In genomic region chr2:42203792-42204191, GRCh38 we compare ENCODE assay signal across 18 cellular contexts. TPM values are rescaled to one million over a fixed set of nuclear protein-coding genes. Genes with fewer than 3 reads are reported as not detected.
DNase-seq lines count a peak whose midpoint lies in the region; ATAC-seq and TF ChIP-seq lines count a peak whose summit lies in the region.
"Had no signal": no experiment of that assay in that cellular context is flagged by ENCODE, and none has a peak within 500 bp of the region (broad histone marks: within the 10 kb centered on the region; RNA-seq: fewer than 3 reads in every experiment).

No MANE protein-coding gene starts in this region.

- ATAC-seq in CD4-positive, CD25-positive, alpha-beta regulatory T cell (ENCODE audit: low read depth in 2 of 2): no peak
- no peak for ATAC-seq in T-helper 17 cell
- no peak for ATAC-seq in GM18502 (IDR thresholded peaks at IDR 0.05; ENCODE audit: poor library complexity, unreplicated experiment)

- DNase-seq in CD4-positive, CD25-positive, alpha-beta regulatory T cell: no peak
- DNase-seq in CD4-positive, alpha-beta memory T cell: no peak
- DNase-seq in T-helper 17 cell (no peak), mesothelial cell of epicardium (ENCODE audit: low spot score in 2 of 2, unreplicated experiment in 2 of 2) (no peak), nucleus accumbens (lab: John Stamatoyannopoulos, UW) (no peak)
- DNase-seq: 8988T; ACHN; BE2C; C1 segment of cervical spinal cord; Caco-2; Calu3; CD4-positive, alpha-beta T cell; DMS79 treated with DMSO at 0.1 percent for 48 hours; GF-D8 had no signal

- H3K4me3 ChIP-seq in CD4-positive, CD25-positive, alpha-beta regulatory T cell (ENCODE audit: low read depth, low read length): no peak overlapping the region
- no peak overlapping the region for H3K4me3 ChIP-seq in CD4-positive, alpha-beta memory T cell (ENCODE audit: low read length in 2 of 2)
- H3K4me3 ChIP-seq in liver (ENCODE audit: low read depth in 1 of 3, low read length in 3 of 3): no peak overlapping the region
- H3K4me3 ChIP-seq: BLaER1 had no signal

- CTCF ChIA-PET in CD4-positive, alpha-beta memory T cell (lab: Charles Lee; ENCODE audit: partially characterized antibody): interaction anchor here (0.7 to 4.2 kb wide), 8 partner anchors 21 to 333 kb away, joined by 3 to 26 read pairs (median 4); no protein-coding TSS in a partner anchor

- TF ChIP-seq CTCF in liver (IDR thresholded peaks at IDR 0.05; ENCODE audit: low read depth, low read length, missing input control) (no peak), mesothelial cell of epicardium (IDR thresholded peaks at IDR 0.05; ENCODE audit: unreplicated experiment) (no peak)

- H3K27ac ChIP-seq in CD4-positive, CD25-positive, alpha-beta regulatory T cell (ENCODE audit: insufficient read depth, low read length, poor library complexity, severe bottlenecking): no peak overlapping the region
- no peak overlapping the region for H3K27ac ChIP-seq in CD4-positive, alpha-beta memory T cell (ENCODE audit: low read depth, low read length)
- H3K27ac ChIP-seq in liver (ENCODE audit: low read depth in 1 of 2, low read length in 2 of 2): no peak overlapping the region
- H3K27ac ChIP-seq: BLaER1 had no signal

- H3K36me3 Mint-ChIP-seq in CD4-positive, CD25-positive, alpha-beta regulatory T cell: peaks cover 12% of the 10 kb centered on the region
- H3K36me3 Mint-ChIP-seq in CD4-positive, alpha-beta memory T cell: peaks cover 10 to 15% of the 10 kb centered on the region in 2 donors
- H3K36me3 Mint-ChIP-seq in T-helper 17 cell (ENCODE audit: low read depth): peaks cover 6% of the 10 kb centered on the region
- no peaks in the 10 kb centered on the region for H3K36me3 Mint-ChIP-seq in mesothelial cell of epicardium

- WGBS in liver: 72% methylated on average over 4 of the region's 4 CpGs

- peak overlapping the region in 2 of 3 donors; percentile 2 to 91 for H3K27ac Mint-ChIP-seq in CD4-positive, CD25-positive, alpha-beta regulatory T cell
- H3K27ac Mint-ChIP-seq in CD4-positive, alpha-beta memory T cell: peak overlapping the region in 4 of 7 donors; percentile 44 to 83 (median 62)
- peak overlapping the region; percentile 80 for H3K27ac Mint-ChIP-seq in T-helper 17 cell
- no peak overlapping the region for H3K27ac Mint-ChIP-seq in mesothelial cell of epicardium
- H3K27ac Mint-ChIP-seq: CD14-positive monocyte had no signal

- intact Hi-C loops in CD4-positive, alpha-beta memory T cell (cut with micrococcal nuclease): no loop called here

- no peaks in the 10 kb centered on the region for H3K27me3 ChIP-seq in CD4-positive, CD25-positive, alpha-beta regulatory T cell (ENCODE audit: control insufficient read depth, insufficient read depth, low read length)
- no peaks in the 10 kb centered on the region for H3K27me3 ChIP-seq in CD4-positive, alpha-beta memory T cell (ENCODE audit: insufficient read depth, low read length)
- H3K27me3 ChIP-seq in liver (ENCODE audit: control insufficient read depth in 4 of 4, insufficient read depth in 4 of 4, low read length in 3 of 4): no peaks in the 10 kb centered on the region
- H3K27me3 ChIP-seq: BE2C, BLaER1 had no signal

- H3K9ac ChIP-seq in liver (ENCODE audit: low read depth in 1 of 2, low read length in 2 of 2): no peak overlapping the region
- H3K9ac ChIP-seq: BLaER1 had no signal

- no peaks in the 10 kb centered on the region for H3K27me3 Mint-ChIP-seq in CD4-positive, CD25-positive, alpha-beta regulatory T cell
- H3K27me3 Mint-ChIP-seq in CD4-positive, alpha-beta memory T cell: no peaks in the 10 kb centered on the region
- no peaks in the 10 kb centered on the region for H3K27me3 Mint-ChIP-seq in T-helper 17 cell
- H3K27me3 Mint-ChIP-seq in mesothelial cell of epicardium (ENCODE audit: low read depth): no peaks in the 10 kb centered on the region
- H3K27me3 Mint-ChIP-seq: CD4-positive, alpha-beta T cell had no signal

- H3K36me3 ChIP-seq in CD4-positive, CD25-positive, alpha-beta regulatory T cell (ENCODE audit: control insufficient read depth, insufficient read depth, low read length): peaks cover 3% of the 10 kb centered on the region
- no peaks in the 10 kb centered on the region for H3K36me3 ChIP-seq in CD4-positive, alpha-beta memory T cell (ENCODE audit: insufficient read depth, low read length)
- no peaks in the 10 kb centered on the region for H3K36me3 ChIP-seq in liver (ENCODE audit: control insufficient read depth in 4 of 4, insufficient read depth in 3 of 4, low read depth in 1 of 4, low read length in 3 of 4)
- H3K36me3 ChIP-seq: BE2C, BLaER1 had no signal

- peak overlapping the region in 2 of 4 donors; percentile 41 to 64 for H3K4me3 Mint-ChIP-seq in CD4-positive, CD25-positive, alpha-beta regulatory T cell
- peak overlapping the region in 2 of 8 donors; percentile 9 to 40 for H3K4me3 Mint-ChIP-seq in CD4-positive, alpha-beta memory T cell
- H3K4me3 Mint-ChIP-seq in T-helper 17 cell: no peak overlapping the region
- H3K4me3 Mint-ChIP-seq in mesothelial cell of epicardium: no peak overlapping the region
- H3K4me3 Mint-ChIP-seq: CD14-positive monocyte; CD4-positive, alpha-beta T cell had no signal

- H3K4me1 ChIP-seq in CD4-positive, CD25-positive, alpha-beta regulatory T cell (ENCODE audit: control insufficient read depth, insufficient read depth, low read length, poor library complexity, severe bottlenecking): peaks cover 62% of the 10 kb centered on the region
- H3K4me1 ChIP-seq in CD4-positive, alpha-beta memory T cell (ENCODE audit: insufficient read depth, low read length): peaks cover 86% of the 10 kb centered on the region
- H3K4me1 ChIP-seq in liver (ENCODE audit: control insufficient read depth in 4 of 4, insufficient read depth in 4 of 4, low read length in 3 of 4): peaks cover 5 to 15% (median 9%) of the 10 kb centered on the region in 4 donors
- H3K4me1 ChIP-seq: BLaER1, Caco-2 had no signal

- peaks cover 59 to 83% (median 73%) of the 10 kb centered on the region in 4 donors for H3K4me1 Mint-ChIP-seq in CD4-positive, CD25-positive, alpha-beta regulatory T cell
- H3K4me1 Mint-ChIP-seq in CD4-positive, alpha-beta memory T cell: peaks cover 59 to 88% (median 70%) of the 10 kb centered on the region in 4 donors
- H3K4me1 Mint-ChIP-seq in T-helper 17 cell: peaks cover 42% of the 10 kb centered on the region
- H3K4me1 Mint-ChIP-seq in mesothelial cell of epicardium: peaks cover 18% of the 10 kb centered on the region

- no peak for TF ChIP-seq RAD21 in liver (IDR thresholded peaks at IDR 0.05)

- no peaks in the 10 kb centered on the region for H3K9me3 ChIP-seq in CD4-positive, CD25-positive, alpha-beta regulatory T cell (ENCODE audit: control insufficient read depth in 2 of 2, low read length in 2 of 2)
- H3K9me3 ChIP-seq in CD4-positive, alpha-beta memory T cell (ENCODE audit: control insufficient read depth in 1 of 2, low read length in 2 of 2): no peaks in the 10 kb centered on the region
- H3K9me3 ChIP-seq in T-helper 17 cell (ENCODE audit: control insufficient read depth, low read length, poor library complexity, severe bottlenecking): no peaks in the 10 kb centered on the region
- no peaks in the 10 kb centered on the region for H3K9me3 ChIP-seq in liver (ENCODE audit: control insufficient read depth in 4 of 4, low read length in 3 of 4)
- H3K9me3 ChIP-seq: BE2C, BLaER1, Caco-2 had no signal

- no peaks in the 10 kb centered on the region for H3K9me3 Mint-ChIP-seq in CD4-positive, CD25-positive, alpha-beta regulatory T cell
- H3K9me3 Mint-ChIP-seq in CD4-positive, alpha-beta memory T cell: peaks cover 0 to 3% (median 0%) of the 10 kb centered on the region in 8 donors
- peaks cover 6% of the 10 kb centered on the region for H3K9me3 Mint-ChIP-seq in mesothelial cell of epicardium
- H3K9me3 Mint-ChIP-seq: CD14-positive monocyte; CD4-positive, alpha-beta T cell had no signal

- POLR2A ChIA-PET in CD4-positive, alpha-beta memory T cell (lab: Charles Lee; ENCODE audit: partially characterized antibody): no interaction called here

TF ChIP-seq in liver, 16 proteins besides CTCF, POLR2A, EP300 and RAD21:
- TF ChIP-seq HNF4A (conservative IDR thresholded peaks at IDR 0.05): peak; percentile 26 to 39
- TF ChIP-seq JUND (IDR thresholded peaks at IDR 0.05): no peak

RNA-seq across cellular contexts. Expression of gene EML4, which starts 34.6 kb away (rescaled TPM):
- total RNA-seq in CD4-positive, CD25-positive, alpha-beta regulatory T cell: 293 TPM
- 10 to 100 TPM; 83.7 to 92.7 (median 89.7) TPM for polyA plus RNA-seq in CD4-positive, CD25-positive, alpha-beta regulatory T cell
- 100 to 1,000 TPM; 168 to 172 TPM for total RNA-seq in CD4-positive, alpha-beta memory T cell
- 100 to 1,000 TPM in 1 of 2 donors, 10 to 100 TPM in 1; 52.8 to 113 TPM for polyA plus RNA-seq in CD4-positive, alpha-beta memory T cell
- total RNA-seq in T-helper 17 cell (100 to 1,000 TPM; 292 to 348 TPM), liver (10 to 100 TPM; 34.5 to 49.6 TPM), mesothelial cell of epicardium (93.4 to 97.2 TPM (median 95.6 TPM) in 3 replicates)
- polyA plus RNA-seq in liver: 10 to 100 TPM; 12.8 to 35.1 TPM
